1 cellular context compared by ENCODE assay signal in the genomic region with DNA sequence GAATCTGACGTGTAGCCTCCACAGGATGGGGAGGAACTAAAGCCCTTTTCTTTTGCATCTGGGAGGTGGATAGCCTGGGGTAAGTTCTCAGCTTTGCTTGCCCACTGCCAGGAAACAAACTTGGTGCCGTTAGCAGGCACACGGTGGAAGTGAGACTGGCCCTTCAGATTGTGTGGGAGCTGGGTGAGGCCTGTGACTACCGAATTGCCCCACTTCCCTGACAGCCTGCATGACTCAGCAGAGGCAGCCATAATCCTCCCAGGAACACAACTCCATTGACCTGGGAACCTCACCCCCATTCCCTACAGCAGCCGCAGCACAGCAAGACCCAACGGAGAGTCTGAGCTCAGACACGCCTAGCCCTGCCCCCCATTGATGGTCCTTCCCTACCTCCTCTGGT.
TF ChIP-seq lines count a peak whose summit lies in the region.

No MANE protein-coding gene starts in this region.

TF ChIP-seq in H1, 55 proteins besides CTCF, POLR2A, EP300 and RAD21:
- TF ChIP-seq SP1 (IDR thresholded peaks at IDR 0.05; ENCODE audit: low read depth, low read length) (no peak), MAFK (IDR thresholded peaks at IDR 0.05; ENCODE audit: low read depth, low read length) (no peak), FOSL1 (IDR thresholded peaks at IDR 0.05; ENCODE audit: insufficient read depth, low read depth, low read length) (no peak), PHF8 (conservative IDR thresholded peaks at IDR 0.05; ENCODE audit: low read depth, low read length) (no peak), JUN (IDR thresholded peaks at IDR 0.05; ENCODE audit: low read depth, low read length) (no peak), TAF1 (IDR thresholded peaks at IDR 0.05; ENCODE audit: low read depth, low read length) (no peak), SP4 (IDR thresholded peaks at IDR 0.05; ENCODE audit: low read length) (no peak), NANOG (IDR thresholded peaks at IDR 0.05; ENCODE audit: insufficient read depth, low read depth, low read length, poor library complexity, severe bottlenecking) (no peak)
- TF ChIP-seq, protein P1, sequence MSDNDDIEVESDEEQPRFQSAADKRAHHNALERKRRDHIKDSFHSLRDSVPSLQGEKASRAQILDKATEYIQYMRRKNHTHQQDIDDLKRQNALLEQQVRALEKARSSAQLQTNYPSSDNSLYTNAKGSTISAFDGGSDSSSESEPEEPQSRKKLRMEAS (IDR thresholded peaks at IDR 0.05): no peak
